In genomic region chr17:72408641-72409040, GRCh38 we compare ENCODE assay signal across 29 cellular contexts.
DNase-seq lines count a peak whose midpoint lies in the region; ATAC-seq and TF ChIP-seq lines count a peak whose summit lies in the region.
"Had no signal": no experiment of that assay in that cellular context is flagged by ENCODE, and none has a peak within 500 bp of the region (broad histone marks: within the 10 kb centered on the region; RNA-seq: fewer than 3 reads in every experiment).

No MANE protein-coding gene starts in this region.

- peaks cover 81% of the 10 kb centered on the region for H3K79me2 ChIP-seq in PC-9 (ENCODE audit: low read depth)

- H3K36me3 ChIP-seq in Caco-2 (ENCODE audit: control insufficient read depth, insufficient read depth, low read length) (0 out of 2 replicates have a peak, but pooled peaks cover 3% of the 10 kb centered on the region), PC-9 (ENCODE audit: low read depth) (peaks cover 6% of the 10 kb centered on the region)
- H3K36me3 ChIP-seq: esophagus muscularis mucosa, gastrocnemius medialis, ovary, uterus had no signal

- H4K20me1 ChIP-seq in PC-9 (ENCODE audit: insufficient read depth), result no peaks in the 10 kb centered on the region

- no peaks in the 10 kb centered on the region for H3K27me3 Mint-ChIP-seq in Caco-2 (ENCODE audit: insufficient read depth, unreplicated experiment)
- no peaks in the 10 kb centered on the region for H3K27me3 Mint-ChIP-seq in chondrocyte (ENCODE audit: low read depth)
- no peaks in the 10 kb centered on the region for H3K27me3 Mint-ChIP-seq in osteocyte (ENCODE audit: unreplicated experiment)
- H3K27me3 Mint-ChIP-seq in T-helper 2 cell treated with Interferon-gamma antibody and Interleukin-4, amounts not matched to agents 5 μg/mL and 100 μg/mL, for 36 hours (ENCODE audit: low read depth), result no peaks in the 10 kb centered on the region
- no peaks in the 10 kb centered on the region for H3K27me3 Mint-ChIP-seq in activated CD4-positive, alpha-beta T cell treated with anti-CD3 and anti-CD28 coated beads for 36 hours
- H3K27me3 Mint-ChIP-seq: activated CD4-positive, alpha-beta T cell treated with anti-CD3 and anti-CD28 coated beads, Interleukin-2, amount 10 ng/mL, durations not matched to agents 24 days and 14 days had no signal

- H3K4me3 ChIP-seq in Caco-2 (ENCODE audit: low read depth, low read length), result no peak overlapping the region
- H3K4me3 ChIP-seq in PC-9, result no peak overlapping the region
- H3K4me3 ChIP-seq: esophagus muscularis mucosa, gastrocnemius medialis, GM12878, ovary, uterus had no signal

- no peaks in the 10 kb centered on the region for H3K9me2 ChIP-seq in PC-9 (ENCODE audit: insufficient read depth)

- BruUV-seq in Caco-2 (replicated peaks; lab: Mats Ljungman, UMichigan), result no TSS peak
- no TSS peak for BruUV-seq in PC-9 (replicated peaks; lab: Mats Ljungman, UMichigan)

- H3F3A ChIP-seq in PC-9 (ENCODE audit: insufficient read depth, low read depth), result peaks cover 73% of the 10 kb centered on the region

- H3K27ac ChIP-seq in PC-9, result peak overlapping the region; percentile 99
- H3K27ac ChIP-seq: esophagus muscularis mucosa, gastrocnemius medialis, ovary, uterus had no signal

- H3K4me3 Mint-ChIP-seq in Caco-2 (ENCODE audit: unreplicated experiment), result no peak overlapping the region
- no peak overlapping the region for H3K4me3 Mint-ChIP-seq in chondrocyte (ENCODE audit: unreplicated experiment)
- H3K4me3 Mint-ChIP-seq in osteocyte (ENCODE audit: unreplicated experiment), result no peak overlapping the region
- H3K4me3 Mint-ChIP-seq in T-helper 2 cell treated with Interferon-gamma antibody and Interleukin-4, amounts not matched to agents 5 μg/mL and 100 μg/mL, for 36 hours, result no peak overlapping the region
- H3K4me3 Mint-ChIP-seq in activated CD4-positive, alpha-beta T cell treated with anti-CD3 and anti-CD28 coated beads for 36 hours, result no peak overlapping the region
- H3K4me3 Mint-ChIP-seq: activated CD4-positive, alpha-beta T cell treated with anti-CD3 and anti-CD28 coated beads, Interleukin-2, amount 10 ng/mL, durations not matched to agents 24 days and 14 days; CD4-positive, alpha-beta memory T cell; naive thymus-derived CD4-positive, alpha-beta T cell; T-cell had no signal

- H3K4me2 ChIP-seq in PC-9, result peak overlapping the region; percentile 81

- no peak for ATAC-seq in activated CD4-positive, alpha-beta T cell treated with anti-CD3 and anti-CD28 coated beads for 36 hours
- ATAC-seq: gastrocnemius medialis; naive thymus-derived CD4-positive, alpha-beta T cell; sciatic nerve; T-cell had no signal

- H3K36me3 Mint-ChIP-seq in Caco-2 (ENCODE audit: insufficient read depth, unreplicated experiment) (peaks cover 45% of the 10 kb centered on the region), chondrocyte (ENCODE audit: low read depth) (peaks cover 5% of the 10 kb centered on the region), osteocyte (ENCODE audit: unreplicated experiment) (peaks cover 3% of the 10 kb centered on the region)
- no peaks in the 10 kb centered on the region for H3K36me3 Mint-ChIP-seq in T-helper 2 cell treated with Interferon-gamma antibody and Interleukin-4, amounts not matched to agents 5 μg/mL and 100 μg/mL, for 36 hours (ENCODE audit: low read depth)
- no peaks in the 10 kb centered on the region for H3K36me3 Mint-ChIP-seq in activated CD4-positive, alpha-beta T cell treated with anti-CD3 and anti-CD28 coated beads for 36 hours (ENCODE audit: low read depth)
- H3K36me3 Mint-ChIP-seq: CD4-positive, alpha-beta memory T cell; naive thymus-derived CD4-positive, alpha-beta T cell had no signal

- DNase-seq in Caco-2 (no peak), PC-9 (peak in 1 of 2 experiments; percentile 39), chondrocyte (ENCODE audit: low spot score) (no peak), osteocyte (ENCODE audit: extremely low spot score, unreplicated experiment) (no peak), SKM-1 treated with dmso at 0.1 percent for 144 hours (lab: John Stamatoyannopoulos, UW; ENCODE audit: unreplicated experiment) (no peak)
- DNase-seq in activated CD4-positive, CD25-positive, alpha-beta regulatory T cell treated with anti-CD3 and anti-CD28 coated beads, Interleukin-2, amount 50 U/mL, for 72 hours, result no peak
- DNase-seq in T-helper 2 cell treated with Interferon-gamma antibody and Interleukin-4, amounts not matched to agents 5 μg/mL and 100 μg/mL, for 36 hours (ENCODE audit: low spot score), result no peak
- DNase-seq in activated CD4-positive, alpha-beta T cell treated with anti-CD3 and anti-CD28 coated beads for 36 hours, result no peak
- DNase-seq: activated CD4-positive, alpha-beta T cell treated with anti-CD3 and anti-CD28 coated beads, Interleukin-2, amount 10 ng/mL, durations not matched to agents 24 days and 14 days; activated naive CD4-positive, alpha-beta T cell treated with anti-CD3 and anti-CD28 coated beads, Interleukin-2, amount 50 U/mL, for 16 hours; aorta; CD4-positive, alpha-beta memory T cell; cerebellar nuclear complex; DND-41; effector CD8-positive, alpha-beta T cell; gastrocnemius medialis; Kasumi-1; kidney glomerular epithelial cell; naive thymus-derived CD4-positive, alpha-beta T cell; NCI-H1048; NCI-H187 treated with DMSO at 0.1 percent for 48 hours; NCI-H2227 treated with DMSO at 0.1 percent for 48 hours; ovary; SHP77; T-cell; uterus had no signal

- intact Hi-C loops in Caco-2 (cut with micrococcal nuclease; ENCODE audit: unreplicated experiment) (no loop called here), PC-9 (cut with micrococcal nuclease; ENCODE audit: unreplicated experiment) (loop anchor here (5.0 kb wide), 2 partner anchors 136 to 286 kb away; partner anchors contain the start of gene SOX9)
- intact Hi-C loops in activated CD4-positive, alpha-beta T cell treated with anti-CD3 and anti-CD28 coated beads for 36 hours (cut with DNase I, micrococcal nuclease), result no loop called here

- H3K27me3 ChIP-seq in Caco-2 (replicated peaks; ENCODE audit: control insufficient read depth, insufficient read depth, low read length) (no peaks in the 10 kb centered on the region), PC-9 (ENCODE audit: insufficient read depth, low read depth) (no peaks in the 10 kb centered on the region)
- H3K27me3 ChIP-seq: esophagus muscularis mucosa, gastrocnemius medialis, ovary, uterus had no signal

- H3K4me1 ChIP-seq in Caco-2 (peaks cover 89% of the 10 kb centered on the region), PC-9 (replicated peaks; ENCODE audit: insufficient read depth) (peaks cover 77% of the 10 kb centered on the region)

- CTCF ChIA-PET in Caco-2 (lab: Charles Lee), result no interaction called here
- CTCF ChIA-PET in PC-9 (lab: Charles Lee), result no interaction called here
- CTCF ChIA-PET in activated CD4-positive, alpha-beta T cell treated with anti-CD3 and anti-CD28 coated beads for 36 hours (lab: Charles Lee), result no interaction called here

- H2AFZ ChIP-seq in PC-9, result no peak overlapping the region

- TF ChIP-seq CTCF in Caco-2 (IDR thresholded peaks at IDR 0.05; ENCODE audit: insufficient read depth in 1 of 2, low read depth in 1 of 2, low read length in 1 of 2, severe bottlenecking in 1 of 2, unreplicated experiment in 1 of 2) (no peak), PC-9 (conservative IDR thresholded peaks at IDR 0.05) (no peak), chondrocyte (IDR thresholded peaks at IDR 0.05) (no peak), osteocyte (IDR thresholded peaks at IDR 0.05) (no peak)

- H3K9me3 Mint-ChIP-seq in Caco-2 (ENCODE audit: unreplicated experiment) (peaks cover 12% of the 10 kb centered on the region), chondrocyte (ENCODE audit: low read depth) (no peaks in the 10 kb centered on the region), osteocyte (ENCODE audit: unreplicated experiment) (no peaks in the 10 kb centered on the region)
- no peaks in the 10 kb centered on the region for H3K9me3 Mint-ChIP-seq in T-helper 2 cell treated with Interferon-gamma antibody and Interleukin-4, amounts not matched to agents 5 μg/mL and 100 μg/mL, for 36 hours
- H3K9me3 Mint-ChIP-seq in activated CD4-positive, alpha-beta T cell treated with anti-CD3 and anti-CD28 coated beads for 36 hours (ENCODE audit: low read depth), result no peaks in the 10 kb centered on the region
- H3K9me3 Mint-ChIP-seq: activated CD4-positive, alpha-beta T cell treated with anti-CD3 and anti-CD28 coated beads, Interleukin-2, amount 10 ng/mL, durations not matched to agents 24 days and 14 days had no signal

- H3K4me1 Mint-ChIP-seq in Caco-2 (ENCODE audit: low read depth, unreplicated experiment) (peaks cover 60% of the 10 kb centered on the region), chondrocyte (ENCODE audit: low read depth) (peaks cover 50% of the 10 kb centered on the region), osteocyte (ENCODE audit: unreplicated experiment) (peaks cover 37% of the 10 kb centered on the region)
- H3K4me1 Mint-ChIP-seq in T-helper 2 cell treated with Interferon-gamma antibody and Interleukin-4, amounts not matched to agents 5 μg/mL and 100 μg/mL, for 36 hours (ENCODE audit: low read depth), result no peaks in the 10 kb centered on the region
- H3K4me1 Mint-ChIP-seq in activated CD4-positive, alpha-beta T cell treated with anti-CD3 and anti-CD28 coated beads for 36 hours, result no peaks in the 10 kb centered on the region
- H3K4me1 Mint-ChIP-seq: activated CD4-positive, alpha-beta T cell treated with anti-CD3 and anti-CD28 coated beads, Interleukin-2, amount 10 ng/mL, durations not matched to agents 24 days and 14 days; naive thymus-derived CD4-positive, alpha-beta T cell; T-cell had no signal

- POLR2A ChIA-PET in Caco-2 (lab: Charles Lee) (no interaction called here), PC-9 (lab: Charles Lee; ENCODE audit: unreplicated experiment) (interaction anchor here (0.6 kb wide), 3 partner anchors 21 to 288 kb away, joined by 5 to 17 read pairs (median 7); partner anchors contain the start of gene SOX9)
- POLR2A ChIA-PET in activated CD4-positive, alpha-beta T cell treated with anti-CD3 and anti-CD28 coated beads for 36 hours (lab: Charles Lee), result interaction anchor here (0.6 kb wide), 1 partner anchor 61 kb away, joined by 3 read pairs; no protein-coding TSS in a partner anchor

- H3K27ac Mint-ChIP-seq in Caco-2 (ENCODE audit: unreplicated experiment), result peak overlapping the region; percentile 97
- H3K27ac Mint-ChIP-seq in chondrocyte (ENCODE audit: unreplicated experiment), result peak overlapping the region; percentile 67
- peak overlapping the region; percentile 88 for H3K27ac Mint-ChIP-seq in osteocyte (ENCODE audit: unreplicated experiment)
- H3K27ac Mint-ChIP-seq in T-helper 2 cell treated with Interferon-gamma antibody and Interleukin-4, amounts not matched to agents 5 μg/mL and 100 μg/mL, for 36 hours, result no peak overlapping the region
- H3K27ac Mint-ChIP-seq in activated CD4-positive, alpha-beta T cell treated with anti-CD3 and anti-CD28 coated beads for 36 hours, result no peak overlapping the region
- H3K27ac Mint-ChIP-seq: activated CD4-positive, alpha-beta T cell treated with anti-CD3 and anti-CD28 coated beads, Interleukin-2, amount 10 ng/mL, durations not matched to agents 24 days and 14 days; CD4-positive, alpha-beta memory T cell; naive thymus-derived CD4-positive, alpha-beta T cell; T-cell had no signal

- H3K9me3 ChIP-seq in Caco-2, result 0 out of 2 replicates have a peak, but pooled peaks cover 3% of the 10 kb centered on the region
- H3K9me3 ChIP-seq in PC-9 (ENCODE audit: insufficient read depth, low read depth), result no peaks in the 10 kb centered on the region
- H3K9me3 ChIP-seq: esophagus muscularis mucosa, gastrocnemius medialis, ovary, uterus had no signal

Comparison
In these comparisons a context has a peak if more than half of its experiments do, and no peak if none do; other contexts are left out.
1. H3K27ac Mint-ChIP-seq: peak in Caco-2 (single experiment), chondrocyte (single experiment) and osteocyte (single experiment); none in T-helper 2 cell treated with Interferon-gamma antibody and Interleukin-4, amounts not matched to agents 5 μg/mL and 100 μg/mL, for 36 hours (single experiment) and activated CD4-positive, alpha-beta T cell treated with anti-CD3 and anti-CD28 coated beads for 36 hours (single experiment).